In genomic region chr11:35377262-35377661, GRCh38 we compare ENCODE assay signal across 2 cellular contexts.
TF ChIP-seq lines count a peak whose summit lies in the region.

No MANE protein-coding gene starts in this region.

TF ChIP-seq in IMR-90, 13 proteins besides CTCF, POLR2A, EP300 and RAD21 (continued from another document):
- TF ChIP-seq MXI1 (IDR thresholded peaks at IDR 0.05; ENCODE audit: borderline replicate concordance, low read depth, low read length) (no peak), FOS (IDR thresholded peaks at IDR 0.05; ENCODE audit: low read depth, low read length) (no peak), NFE2L2 (IDR thresholded peaks at IDR 0.05; ENCODE audit: low read depth, low read length) (no peak)

TF ChIP-seq in SK-N-SH treated with all-trans-retinoic acid at 6 μM for 48 hours, 23 proteins besides CTCF, POLR2A, EP300 and RAD21 (continued from another document):
- no peak for TF ChIP-seq TSHZ2 (CRISPR knock-in tag; IDR thresholded peaks at IDR 0.05)
